Comparison of ENCODE assay signal across 24 cellular contexts in genomic region chr6:105978113-105978512, GRCh38.
"Had no signal": no experiment of that assay in that cellular context is flagged by ENCODE, and none has a peak within 500 bp of the region (broad histone marks: within the 10 kb centered on the region; RNA-seq: fewer than 3 reads in every experiment).

No MANE protein-coding gene starts in this region.

- ATAC-seq: Panc1, PC-3, Right ventricle myocardium inferior, SK-N-SH treated with all-trans-retinoic acid at 6 μM for 48 hours had no signal

- H3K27ac ChIP-seq: HL-60, SJCRH30 had no signal

- H3K27me3 ChIP-seq: MG63, SJCRH30 had no signal

- FAIRE-seq: HTR-8/SVneo had no signal

- H3K9me3 ChIP-seq: SJCRH30 had no signal

- H3K36me3 ChIP-seq: MG63, SJCRH30 had no signal

- DNase-seq: KBM-7, MG63, NCI-H1092, NCI-H1105 treated with DMSO at 0.1 percent for 48 hours, NCI-H1417 treated with DMSO at 0.1 percent for 48 hours, NCI-H146, NCI-H1694 treated with DMSO at 0.1 percent for 48 hours, NCI-H1930, NCI-H2081, NCI-H2107, NCI-H226, NCI-H446, NCI-H510A, NCI-H524 treated with DMSO at 0.1 percent for 48 hours, NCI-H69, NCI-H774, PC-3, SHP77 treated with DMSO at 0.1 percent for 48 hours, SJCRH30 had no signal

- H3K4me1 ChIP-seq: SJCRH30 had no signal

- H3K4me3 ChIP-seq: MG63, SJCRH30 had no signal
